ENCODE assay signal across 1 cellular context in the genomic region with DNA sequence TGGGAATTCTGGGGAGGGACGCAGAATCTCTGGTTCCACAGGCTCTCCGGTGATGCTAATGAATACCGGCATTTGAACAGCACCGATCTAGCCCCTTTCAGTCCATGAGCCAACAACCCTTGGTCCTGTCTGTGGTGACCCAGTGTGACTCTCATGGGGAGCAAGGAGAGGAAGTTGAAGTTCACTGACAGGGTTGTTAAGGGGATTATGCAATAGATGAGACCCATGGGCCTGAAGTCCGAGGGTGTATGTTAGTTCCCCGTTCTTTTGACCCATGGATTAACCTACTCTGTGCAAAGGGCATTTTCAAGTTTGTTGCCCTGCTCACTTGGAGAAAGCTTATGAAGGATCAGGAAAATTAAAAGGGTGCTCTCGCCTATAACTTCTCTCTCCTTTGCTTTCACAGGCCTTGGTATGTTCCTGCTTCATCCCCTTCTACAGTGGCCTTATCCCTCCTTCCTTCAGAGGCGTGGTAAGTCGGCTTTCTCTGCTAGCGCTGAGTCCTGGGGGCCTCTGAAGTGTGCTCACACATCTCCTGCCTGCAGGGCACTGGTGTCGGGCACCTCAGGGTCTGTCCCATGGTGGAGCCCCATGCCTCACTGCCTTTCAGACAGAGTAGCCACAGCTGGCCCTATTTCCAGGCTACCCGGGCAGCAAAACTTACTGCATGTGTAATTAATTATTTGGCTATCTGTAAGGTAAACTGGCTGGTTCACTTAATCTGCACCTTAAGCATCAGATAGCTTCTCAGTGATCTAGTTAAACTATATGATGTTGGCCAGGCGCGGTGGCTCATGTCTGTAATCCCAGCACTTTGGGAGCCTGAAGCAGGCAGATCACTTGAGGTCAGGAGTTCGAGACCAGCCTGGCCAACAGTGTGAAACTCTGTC.
TF ChIP-seq lines count a peak whose summit lies in the region.

No MANE protein-coding gene starts in this region.

TF ChIP-seq in HEK293, 187 proteins besides CTCF, POLR2A, EP300 and RAD21:
- TF ChIP-seq PRDM10 (tag by site-specific recombination; IDR thresholded peaks at IDR 0.05) = peak; percentile 62
- TF ChIP-seq, protein P1, sequence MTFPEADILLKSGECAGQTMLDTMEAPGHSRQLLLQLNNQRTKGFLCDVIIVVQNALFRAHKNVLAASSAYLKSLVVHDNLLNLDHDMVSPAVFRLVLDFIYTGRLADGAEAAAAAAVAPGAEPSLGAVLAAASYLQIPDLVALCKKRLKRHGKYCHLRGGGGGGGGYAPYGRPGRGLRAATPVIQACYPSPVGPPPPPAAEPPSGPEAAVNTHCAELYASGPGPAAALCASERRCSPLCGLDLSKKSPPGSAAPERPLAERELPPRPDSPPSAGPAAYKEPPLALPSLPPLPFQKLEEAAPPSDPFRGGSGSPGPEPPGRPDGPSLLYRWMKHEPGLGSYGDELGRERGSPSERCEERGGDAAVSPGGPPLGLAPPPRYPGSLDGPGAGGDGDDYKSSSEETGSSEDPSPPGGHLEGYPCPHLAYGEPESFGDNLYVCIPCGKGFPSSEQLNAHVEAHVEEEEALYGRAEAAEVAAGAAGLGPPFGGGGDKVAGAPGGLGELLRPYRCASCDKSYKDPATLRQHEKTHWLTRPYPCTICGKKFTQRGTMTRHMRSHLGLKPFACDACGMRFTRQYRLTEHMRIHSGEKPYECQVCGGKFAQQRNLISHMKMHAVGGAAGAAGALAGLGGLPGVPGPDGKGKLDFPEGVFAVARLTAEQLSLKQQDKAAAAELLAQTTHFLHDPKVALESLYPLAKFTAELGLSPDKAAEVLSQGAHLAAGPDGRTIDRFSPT (tag by site-specific recombination; IDR thresholded peaks at IDR 0.05) = no peak
- no peak for TF ChIP-seq ZNF174 (tag by site-specific recombination; IDR thresholded peaks at IDR 0.05)
- TF ChIP-seq ZNF571 (tag by site-specific recombination; IDR thresholded peaks at IDR 0.05) = no peak
- TF ChIP-seq ZNF280C (tag by site-specific recombination; IDR thresholded peaks at IDR 0.05) = no peak
- no peak for TF ChIP-seq ZNF2 (tag by site-specific recombination; IDR thresholded peaks at IDR 0.05)
- TF ChIP-seq, protein P2, sequence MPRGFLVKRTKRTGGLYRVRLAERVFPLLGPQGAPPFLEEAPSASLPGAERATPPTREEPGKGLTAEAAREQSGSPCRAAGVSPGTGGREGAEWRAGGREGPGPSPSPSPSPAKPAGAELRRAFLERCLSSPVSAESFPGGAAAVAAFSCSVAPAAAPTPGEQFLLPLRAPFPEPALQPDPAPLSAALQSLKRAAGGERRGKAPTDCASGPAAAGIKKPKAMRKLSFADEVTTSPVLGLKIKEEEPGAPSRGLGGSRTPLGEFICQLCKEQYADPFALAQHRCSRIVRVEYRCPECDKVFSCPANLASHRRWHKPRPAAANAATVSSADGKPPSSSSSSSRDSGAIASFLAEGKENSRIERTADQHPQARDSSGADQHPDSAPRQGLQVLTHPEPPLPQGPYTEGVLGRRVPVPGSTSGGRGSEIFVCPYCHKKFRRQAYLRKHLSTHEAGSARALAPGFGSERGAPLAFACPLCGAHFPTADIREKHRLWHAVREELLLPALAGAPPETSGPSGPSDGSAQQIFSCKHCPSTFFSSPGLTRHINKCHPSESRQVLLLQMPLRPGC (tag by site-specific recombination; IDR thresholded peaks at IDR 0.05) = no peak
- no peak for TF ChIP-seq TCF7L2 (IDR thresholded peaks at IDR 0.05; ENCODE audit: borderline replicate concordance, low read depth, low read length)
- no peak for TF ChIP-seq ZNF239 (tag by site-specific recombination; IDR thresholded peaks at IDR 0.05)
